ENCODE assay signal across 1 cellular context in the genomic region with DNA sequence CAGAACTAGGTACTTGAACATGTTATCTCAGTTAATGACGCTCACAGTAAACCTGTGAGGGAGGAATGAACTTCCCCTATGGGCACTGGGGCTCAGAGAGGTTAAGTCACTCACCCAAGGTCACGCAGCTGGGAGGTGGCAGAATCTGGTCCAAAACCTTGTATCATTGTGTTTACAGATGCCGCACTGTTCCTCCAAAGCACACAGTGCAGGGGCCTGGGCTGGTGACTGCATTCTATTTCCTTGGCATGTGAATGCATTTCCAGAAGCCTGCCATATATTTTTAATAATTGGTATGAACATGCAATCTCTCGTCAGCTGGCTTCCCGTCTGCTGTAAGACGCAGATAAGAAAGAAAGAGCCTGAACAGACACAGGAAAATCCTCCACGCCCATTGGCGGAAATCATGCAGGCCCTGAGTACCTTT.
TF ChIP-seq lines count a peak whose summit lies in the region.

No MANE protein-coding gene starts in this region.

TF ChIP-seq in K562, 482 proteins besides CTCF, POLR2A, EP300 and RAD21 (continued from another document and continues in another):
- TF ChIP-seq SOX6 (IDR thresholded peaks at IDR 0.05) = peak; percentile 77
- TF ChIP-seq, protein P1, sequence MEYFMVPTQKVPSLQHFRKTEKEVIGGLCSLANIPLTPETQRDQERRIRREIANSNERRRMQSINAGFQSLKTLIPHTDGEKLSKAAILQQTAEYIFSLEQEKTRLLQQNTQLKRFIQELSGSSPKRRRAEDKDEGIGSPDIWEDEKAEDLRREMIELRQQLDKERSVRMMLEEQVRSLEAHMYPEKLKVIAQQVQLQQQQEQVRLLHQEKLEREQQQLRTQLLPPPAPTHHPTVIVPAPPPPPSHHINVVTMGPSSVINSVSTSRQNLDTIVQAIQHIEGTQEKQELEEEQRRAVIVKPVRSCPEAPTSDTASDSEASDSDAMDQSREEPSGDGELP (CRISPR knock-in tag; IDR thresholded peaks at IDR 0.05; ENCODE audit: borderline replicate concordance) = peak; percentile 92
- TF ChIP-seq FOSL1 (tag; conservative IDR thresholded peaks at IDR 0.05) = no peak
- no peak for TF ChIP-seq ZNF561 (CRISPR knock-in tag; conservative IDR thresholded peaks at IDR 0.05)
- no peak for TF ChIP-seq MTF1 (CRISPR knock-in tag; IDR thresholded peaks at IDR 0.05; ENCODE audit: borderline replicate concordance)
- TF ChIP-seq LARP7 (IDR thresholded peaks at IDR 0.05) = no peak
- no peak for TF ChIP-seq JUNB (CRISPR knock-in tag; conservative IDR thresholded peaks at IDR 0.05)
- TF ChIP-seq JUN (IDR thresholded peaks at IDR 0.05; ENCODE audit: borderline replicate concordance, low read depth, low read length) = no peak
- no peak for TF ChIP-seq JUN (CRISPR knock-in tag; IDR thresholded peaks at IDR 0.05; ENCODE audit: borderline replicate concordance)
- TF ChIP-seq POLR2AphosphoS5 (IDR thresholded peaks at IDR 0.05; ENCODE audit: control insufficient read depth, insufficient read depth, low read depth, low read length) = peak; percentile 85
- no peak for TF ChIP-seq FUS (optimal IDR thresholded peaks at IDR 0.05; ENCODE audit: low read depth, low read length)
- TF ChIP-seq ZFP36 (IDR thresholded peaks at IDR 0.05; ENCODE audit: low read depth, low read length, partially characterized antibody) = peak; percentile 96
- TF ChIP-seq POLR2H (tag; IDR thresholded peaks at IDR 0.05; ENCODE audit: low read depth) = no peak
- no peak for TF ChIP-seq U2AF1 (optimal IDR thresholded peaks at IDR 0.05; ENCODE audit: low read depth, low read length)
- TF ChIP-seq NEUROD1 (IDR thresholded peaks at IDR 0.05; ENCODE audit: borderline replicate concordance, low read depth, low read length, partially characterized antibody) = no peak
- TF ChIP-seq ZNF146 (CRISPR knock-in tag; IDR thresholded peaks at IDR 0.05; ENCODE audit: unreplicated experiment) = no peak
- TF ChIP-seq SMARCC2 (IDR thresholded peaks at IDR 0.05; ENCODE audit: low read depth) = peak; percentile 75; the same call in 1 of the 2 replicates
- peak; percentile 46; the same call in 1 of the 2 replicates for TF ChIP-seq NBN (IDR thresholded peaks at IDR 0.05; ENCODE audit: low read depth)
- TF ChIP-seq TBL1XR1 (IDR thresholded peaks at IDR 0.05; ENCODE audit: low read length in 2 of 2) = no peak
- TF ChIP-seq CBX1 (IDR thresholded peaks at IDR 0.05; ENCODE audit: low read depth) = peak; percentile 66; the same call in 1 of the 2 replicates
- peak; percentile 47 for TF ChIP-seq NFIC (IDR thresholded peaks at IDR 0.05)
- no peak for TF ChIP-seq HNRNPL (IDR thresholded peaks at IDR 0.05; ENCODE audit: low read depth, low read length)
- no peak for TF ChIP-seq PPARD (CRISPR knock-in tag; IDR thresholded peaks at IDR 0.05)
- peak; percentile 79 for TF ChIP-seq KLF16 (IDR thresholded peaks at IDR 0.05)
- no peak for TF ChIP-seq BRF1 (IDR thresholded peaks at IDR 0.05; ENCODE audit: borderline replicate concordance, extremely low read depth, insufficient read length)
- TF ChIP-seq, protein P2, sequence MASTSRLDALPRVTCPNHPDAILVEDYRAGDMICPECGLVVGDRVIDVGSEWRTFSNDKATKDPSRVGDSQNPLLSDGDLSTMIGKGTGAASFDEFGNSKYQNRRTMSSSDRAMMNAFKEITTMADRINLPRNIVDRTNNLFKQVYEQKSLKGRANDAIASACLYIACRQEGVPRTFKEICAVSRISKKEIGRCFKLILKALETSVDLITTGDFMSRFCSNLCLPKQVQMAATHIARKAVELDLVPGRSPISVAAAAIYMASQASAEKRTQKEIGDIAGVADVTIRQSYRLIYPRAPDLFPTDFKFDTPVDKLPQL (IDR thresholded peaks at IDR 0.05; ENCODE audit: extremely low read depth, insufficient read length) = no peak
- no peak for TF ChIP-seq ZNF354B (CRISPR knock-in tag; IDR thresholded peaks at IDR 0.05)
- no peak for TF ChIP-seq ATF1 (CRISPR knock-in tag; IDR thresholded peaks at IDR 0.05)
- TF ChIP-seq ATF1 (tag; IDR thresholded peaks at IDR 0.05) = peak; percentile 53
- peak; percentile 45 for TF ChIP-seq HDAC3 (IDR thresholded peaks at IDR 0.05; ENCODE audit: borderline replicate concordance, partially characterized antibody)
- TF ChIP-seq, protein P3, sequence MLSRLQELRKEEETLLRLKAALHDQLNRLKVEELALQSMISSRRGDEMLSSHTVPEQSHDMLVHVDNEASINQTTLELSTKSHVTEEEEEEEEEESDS (CRISPR knock-in tag; IDR thresholded peaks at IDR 0.05) = no peak
- TF ChIP-seq, protein P4, sequence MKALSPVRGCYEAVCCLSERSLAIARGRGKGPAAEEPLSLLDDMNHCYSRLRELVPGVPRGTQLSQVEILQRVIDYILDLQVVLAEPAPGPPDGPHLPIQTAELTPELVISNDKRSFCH (CRISPR knock-in tag; IDR thresholded peaks at IDR 0.05) = no peak
- TF ChIP-seq, protein P4 (tag; IDR thresholded peaks at IDR 0.05) = no peak
- TF ChIP-seq, protein P5, sequence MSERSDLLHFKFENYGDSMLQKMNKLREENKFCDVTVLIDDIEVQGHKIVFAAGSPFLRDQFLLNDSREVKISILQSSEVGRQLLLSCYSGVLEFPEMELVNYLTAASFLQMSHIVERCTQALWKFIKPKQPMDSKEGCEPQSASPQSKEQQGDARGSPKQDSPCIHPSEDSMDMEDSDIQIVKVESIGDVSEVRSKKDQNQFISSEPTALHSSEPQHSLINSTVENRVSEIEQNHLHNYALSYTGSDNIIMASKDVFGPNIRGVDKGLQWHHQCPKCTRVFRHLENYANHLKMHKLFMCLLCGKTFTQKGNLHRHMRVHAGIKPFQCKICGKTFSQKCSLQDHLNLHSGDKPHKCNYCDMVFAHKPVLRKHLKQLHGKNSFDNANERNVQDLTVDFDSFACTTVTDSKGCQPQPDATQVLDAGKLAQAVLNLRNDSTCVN (CRISPR knock-in tag; IDR thresholded peaks at IDR 0.05) = no peak
- no peak for TF ChIP-seq ZNF695 (CRISPR knock-in tag; IDR thresholded peaks at IDR 0.05)
- TF ChIP-seq SIX5 (IDR thresholded peaks at IDR 0.05; ENCODE audit: borderline replicate concordance in 1 of 2, insufficient read depth in 1 of 2, low read depth in 1 of 2, low read length in 2 of 2) = no peak
- no peak for TF ChIP-seq HMG20A (CRISPR knock-in tag; conservative IDR thresholded peaks at IDR 0.05)
- no peak for TF ChIP-seq ZNF584 (CRISPR knock-in tag; IDR thresholded peaks at IDR 0.05; ENCODE audit: low read depth)
- TF ChIP-seq NR1H2 (CRISPR knock-in tag; IDR thresholded peaks at IDR 0.05) = no peak
- TF ChIP-seq, protein P6, sequence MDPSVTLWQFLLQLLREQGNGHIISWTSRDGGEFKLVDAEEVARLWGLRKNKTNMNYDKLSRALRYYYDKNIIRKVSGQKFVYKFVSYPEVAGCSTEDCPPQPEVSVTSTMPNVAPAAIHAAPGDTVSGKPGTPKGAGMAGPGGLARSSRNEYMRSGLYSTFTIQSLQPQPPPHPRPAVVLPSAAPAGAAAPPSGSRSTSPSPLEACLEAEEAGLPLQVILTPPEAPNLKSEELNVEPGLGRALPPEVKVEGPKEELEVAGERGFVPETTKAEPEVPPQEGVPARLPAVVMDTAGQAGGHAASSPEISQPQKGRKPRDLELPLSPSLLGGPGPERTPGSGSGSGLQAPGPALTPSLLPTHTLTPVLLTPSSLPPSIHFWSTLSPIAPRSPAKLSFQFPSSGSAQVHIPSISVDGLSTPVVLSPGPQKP (CRISPR knock-in tag; IDR thresholded peaks at IDR 0.05) = no peak
- TF ChIP-seq, protein P7, sequence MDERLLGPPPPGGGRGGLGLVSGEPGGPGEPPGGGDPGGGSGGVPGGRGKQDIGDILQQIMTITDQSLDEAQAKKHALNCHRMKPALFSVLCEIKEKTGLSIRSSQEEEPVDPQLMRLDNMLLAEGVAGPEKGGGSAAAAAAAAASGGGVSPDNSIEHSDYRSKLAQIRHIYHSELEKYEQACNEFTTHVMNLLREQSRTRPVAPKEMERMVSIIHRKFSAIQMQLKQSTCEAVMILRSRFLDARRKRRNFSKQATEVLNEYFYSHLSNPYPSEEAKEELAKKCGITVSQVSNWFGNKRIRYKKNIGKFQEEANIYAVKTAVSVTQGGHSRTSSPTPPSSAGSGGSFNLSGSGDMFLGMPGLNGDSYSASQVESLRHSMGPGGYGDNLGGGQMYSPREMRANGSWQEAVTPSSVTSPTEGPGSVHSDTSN (CRISPR knock-in tag; IDR thresholded peaks at IDR 0.05; ENCODE audit: low read depth) = no peak
- TF ChIP-seq, protein P7 (tag; conservative IDR thresholded peaks at IDR 0.05; ENCODE audit: low read depth) = 0 out of 2 replicates have a peak, but pooled peaks have one; percentile 39
- TF ChIP-seq SREBF1 (IDR thresholded peaks at IDR 0.05; ENCODE audit: borderline replicate concordance, low read depth, low read length) = no peak
- TF ChIP-seq NFXL1 (CRISPR knock-in tag; IDR thresholded peaks at IDR 0.05) = no peak
- no peak for TF ChIP-seq MEF2D (tag; conservative IDR thresholded peaks at IDR 0.05; ENCODE audit: low read depth)
- TF ChIP-seq ZNF644 (tag; IDR thresholded peaks at IDR 0.05; ENCODE audit: low read depth) = no peak
- TF ChIP-seq ARNT (IDR thresholded peaks at IDR 0.05) = peak in 1 of 2 experiments; percentile 65; a peak in 3 of 4 replicates
- TF ChIP-seq GTF2A2 (tag; IDR thresholded peaks at IDR 0.05) = no peak
- TF ChIP-seq ZNF140 (CRISPR knock-in tag; IDR thresholded peaks at IDR 0.05) = no peak
- TF ChIP-seq NFYB (IDR thresholded peaks at IDR 0.05; ENCODE audit: extremely low read depth, insufficient read length) = no peak
- TF ChIP-seq NR3C1 (CRISPR knock-in tag; IDR thresholded peaks at IDR 0.05) = no peak
- TF ChIP-seq, protein P8, sequence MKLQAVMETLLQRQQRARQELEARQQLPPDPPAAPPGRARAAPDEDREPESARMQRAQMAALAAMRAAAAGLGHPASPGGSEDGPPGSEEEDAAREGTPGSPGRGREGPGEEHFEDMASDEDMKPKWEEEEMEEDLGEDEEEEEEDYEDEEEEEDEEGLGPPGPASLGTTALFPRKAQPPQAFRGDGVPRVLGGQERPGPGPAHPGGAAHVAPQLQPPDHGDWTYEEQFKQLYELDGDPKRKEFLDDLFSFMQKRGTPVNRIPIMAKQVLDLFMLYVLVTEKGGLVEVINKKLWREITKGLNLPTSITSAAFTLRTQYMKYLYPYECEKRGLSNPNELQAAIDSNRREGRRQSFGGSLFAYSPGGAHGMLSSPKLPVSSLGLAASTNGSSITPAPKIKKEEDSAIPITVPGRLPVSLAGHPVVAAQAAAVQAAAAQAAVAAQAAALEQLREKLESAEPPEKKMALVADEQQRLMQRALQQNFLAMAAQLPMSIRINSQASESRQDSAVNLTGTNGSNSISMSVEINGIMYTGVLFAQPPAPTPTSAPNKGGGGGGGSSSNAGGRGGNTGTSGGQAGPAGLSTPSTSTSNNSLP (IDR thresholded peaks at IDR 0.05; ENCODE audit: borderline replicate concordance, low read depth, low read length) = 0 out of 2 replicates have a peak, but pooled peaks have one; percentile 62
- TF ChIP-seq MBD2 (IDR thresholded peaks at IDR 0.05; ENCODE audit: borderline replicate concordance, low read depth) = no peak
- TF ChIP-seq LEF1 (IDR thresholded peaks at IDR 0.05) = 0 out of 2 replicates have a peak, but pooled peaks have one; percentile 45
- no peak for TF ChIP-seq ZNF445 (CRISPR knock-in tag; IDR thresholded peaks at IDR 0.05; ENCODE audit: low read depth)
- TF ChIP-seq, protein P9, sequence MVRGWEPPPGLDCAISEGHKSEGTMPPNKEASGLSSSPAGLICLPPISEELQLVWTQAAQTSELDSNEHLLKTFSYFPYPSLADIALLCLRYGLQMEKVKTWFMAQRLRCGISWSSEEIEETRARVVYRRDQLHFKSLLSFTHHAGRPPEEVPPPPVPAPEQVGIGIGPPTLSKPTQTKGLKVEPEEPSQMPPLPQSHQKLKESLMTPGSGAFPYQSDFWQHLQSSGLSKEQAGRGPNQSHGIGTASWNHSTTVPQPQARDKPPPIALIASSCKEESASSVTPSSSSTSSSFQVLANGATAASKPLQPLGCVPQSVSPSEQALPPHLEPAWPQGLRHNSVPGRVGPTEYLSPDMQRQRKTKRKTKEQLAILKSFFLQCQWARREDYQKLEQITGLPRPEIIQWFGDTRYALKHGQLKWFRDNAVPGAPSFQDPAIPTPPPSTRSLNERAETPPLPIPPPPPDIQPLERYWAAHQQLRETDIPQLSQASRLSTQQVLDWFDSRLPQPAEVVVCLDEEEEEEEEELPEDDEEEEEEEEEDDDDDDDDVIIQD (CRISPR knock-in tag; IDR thresholded peaks at IDR 0.05) = no peak
- no peak for TF ChIP-seq RHOXF2B (CRISPR knock-in tag; conservative IDR thresholded peaks at IDR 0.05)
- TF ChIP-seq ZKSCAN3 (CRISPR knock-in tag; IDR thresholded peaks at IDR 0.05) = no peak
- no peak for TF ChIP-seq DDX20 (tag; IDR thresholded peaks at IDR 0.05; ENCODE audit: low read depth)
- no peak for TF ChIP-seq FOS (IDR thresholded peaks at IDR 0.05; ENCODE audit: extremely low read depth, insufficient read length)
- no peak for TF ChIP-seq SRF (CRISPR knock-in tag; IDR thresholded peaks at IDR 0.05)
- 0 out of 2 replicates have a peak, but pooled peaks have one; percentile 48 for TF ChIP-seq ZNF197 (CRISPR knock-in tag; IDR thresholded peaks at IDR 0.05; ENCODE audit: low read depth)
- no peak for TF ChIP-seq ZNF347 (CRISPR knock-in tag; IDR thresholded peaks at IDR 0.05; ENCODE audit: low read depth)
- TF ChIP-seq, protein P10, sequence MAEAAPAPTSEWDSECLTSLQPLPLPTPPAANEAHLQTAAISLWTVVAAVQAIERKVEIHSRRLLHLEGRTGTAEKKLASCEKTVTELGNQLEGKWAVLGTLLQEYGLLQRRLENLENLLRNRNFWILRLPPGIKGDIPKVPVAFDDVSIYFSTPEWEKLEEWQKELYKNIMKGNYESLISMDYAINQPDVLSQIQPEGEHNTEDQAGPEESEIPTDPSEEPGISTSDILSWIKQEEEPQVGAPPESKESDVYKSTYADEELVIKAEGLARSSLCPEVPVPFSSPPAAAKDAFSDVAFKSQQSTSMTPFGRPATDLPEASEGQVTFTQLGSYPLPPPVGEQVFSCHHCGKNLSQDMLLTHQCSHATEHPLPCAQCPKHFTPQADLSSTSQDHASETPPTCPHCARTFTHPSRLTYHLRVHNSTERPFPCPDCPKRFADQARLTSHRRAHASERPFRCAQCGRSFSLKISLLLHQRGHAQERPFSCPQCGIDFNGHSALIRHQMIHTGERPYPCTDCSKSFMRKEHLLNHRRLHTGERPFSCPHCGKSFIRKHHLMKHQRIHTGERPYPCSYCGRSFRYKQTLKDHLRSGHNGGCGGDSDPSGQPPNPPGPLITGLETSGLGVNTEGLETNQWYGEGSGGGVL (CRISPR knock-in tag; IDR thresholded peaks at IDR 0.05) = no peak
